Comparison of ENCODE assay signal across 1 cellular context in the genomic region with DNA sequence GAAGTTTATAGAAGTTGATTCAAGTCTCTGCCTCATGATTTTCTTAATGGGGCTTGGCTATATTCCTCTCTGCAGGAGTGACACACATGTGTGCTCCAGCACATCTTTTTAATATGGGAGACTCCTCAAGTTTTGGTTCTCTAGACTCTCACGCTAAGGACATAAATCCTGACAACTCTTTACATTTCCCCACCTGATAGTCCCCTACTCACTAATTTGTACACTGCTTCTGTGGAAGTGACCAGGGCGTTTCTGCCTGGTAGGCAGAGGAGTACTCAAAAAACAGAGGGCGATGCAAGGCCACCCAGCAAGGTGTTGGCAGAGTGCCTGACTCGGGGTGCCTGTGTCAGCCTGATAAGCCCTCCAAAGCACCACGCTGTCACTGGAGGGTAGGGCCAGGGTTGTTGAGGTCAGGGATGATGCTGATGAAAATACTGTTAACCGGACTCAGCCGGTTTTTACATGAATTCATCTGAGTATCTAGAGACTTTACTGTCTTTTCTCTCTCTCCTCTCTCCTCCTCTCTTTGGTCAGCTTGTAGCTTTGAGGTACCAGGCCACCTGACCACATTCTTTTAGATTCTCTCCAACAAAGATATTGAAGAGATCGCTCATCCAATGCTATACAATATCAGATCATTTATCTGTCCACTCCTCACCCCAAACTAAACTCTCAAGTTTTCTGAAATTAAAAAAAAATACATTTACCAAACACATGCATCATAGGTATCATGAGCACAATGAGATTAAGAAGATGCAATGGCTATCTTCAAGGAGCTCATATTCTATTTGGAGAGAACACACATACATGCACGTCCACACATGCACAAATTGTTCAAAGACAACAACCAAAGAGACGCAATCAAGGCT.
A peak's percentile ranks its signal among the peaks of the same experiment; 100 is the strongest.
TF ChIP-seq lines count a peak whose summit lies in the region.

No MANE protein-coding gene starts in this region.

TF ChIP-seq in K562, 482 proteins besides CTCF, POLR2A, EP300 and RAD21 (continued from another document):
- TF ChIP-seq, protein P1, sequence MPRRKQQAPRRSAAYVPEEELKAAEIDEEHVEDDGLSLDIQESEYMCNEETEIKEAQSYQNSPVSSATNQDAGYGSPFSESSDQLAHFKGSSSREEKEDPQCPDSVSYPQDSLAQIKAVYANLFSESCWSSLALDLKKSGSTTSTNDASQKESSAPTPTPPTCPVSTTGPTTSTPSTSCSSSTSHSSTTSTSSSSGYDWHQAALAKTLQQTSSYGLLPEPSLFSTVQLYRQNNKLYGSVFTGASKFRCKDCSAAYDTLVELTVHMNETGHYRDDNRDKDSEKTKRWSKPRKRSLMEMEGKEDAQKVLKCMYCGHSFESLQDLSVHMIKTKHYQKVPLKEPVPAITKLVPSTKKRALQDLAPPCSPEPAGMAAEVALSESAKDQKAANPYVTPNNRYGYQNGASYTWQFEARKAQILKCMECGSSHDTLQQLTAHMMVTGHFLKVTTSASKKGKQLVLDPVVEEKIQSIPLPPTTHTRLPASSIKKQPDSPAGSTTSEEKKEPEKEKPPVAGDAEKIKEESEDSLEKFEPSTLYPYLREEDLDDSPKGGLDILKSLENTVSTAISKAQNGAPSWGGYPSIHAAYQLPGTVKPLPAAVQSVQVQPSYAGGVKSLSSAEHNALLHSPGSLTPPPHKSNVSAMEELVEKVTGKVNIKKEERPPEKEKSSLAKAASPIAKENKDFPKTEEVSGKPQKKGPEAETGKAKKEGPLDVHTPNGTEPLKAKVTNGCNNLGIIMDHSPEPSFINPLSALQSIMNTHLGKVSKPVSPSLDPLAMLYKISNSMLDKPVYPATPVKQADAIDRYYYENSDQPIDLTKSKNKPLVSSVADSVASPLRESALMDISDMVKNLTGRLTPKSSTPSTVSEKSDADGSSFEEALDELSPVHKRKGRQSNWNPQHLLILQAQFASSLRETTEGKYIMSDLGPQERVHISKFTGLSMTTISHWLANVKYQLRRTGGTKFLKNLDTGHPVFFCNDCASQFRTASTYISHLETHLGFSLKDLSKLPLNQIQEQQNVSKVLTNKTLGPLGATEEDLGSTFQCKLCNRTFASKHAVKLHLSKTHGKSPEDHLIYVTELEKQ (CRISPR knock-in tag; IDR thresholded peaks at IDR 0.05) = no peak
- TF ChIP-seq, protein P2, sequence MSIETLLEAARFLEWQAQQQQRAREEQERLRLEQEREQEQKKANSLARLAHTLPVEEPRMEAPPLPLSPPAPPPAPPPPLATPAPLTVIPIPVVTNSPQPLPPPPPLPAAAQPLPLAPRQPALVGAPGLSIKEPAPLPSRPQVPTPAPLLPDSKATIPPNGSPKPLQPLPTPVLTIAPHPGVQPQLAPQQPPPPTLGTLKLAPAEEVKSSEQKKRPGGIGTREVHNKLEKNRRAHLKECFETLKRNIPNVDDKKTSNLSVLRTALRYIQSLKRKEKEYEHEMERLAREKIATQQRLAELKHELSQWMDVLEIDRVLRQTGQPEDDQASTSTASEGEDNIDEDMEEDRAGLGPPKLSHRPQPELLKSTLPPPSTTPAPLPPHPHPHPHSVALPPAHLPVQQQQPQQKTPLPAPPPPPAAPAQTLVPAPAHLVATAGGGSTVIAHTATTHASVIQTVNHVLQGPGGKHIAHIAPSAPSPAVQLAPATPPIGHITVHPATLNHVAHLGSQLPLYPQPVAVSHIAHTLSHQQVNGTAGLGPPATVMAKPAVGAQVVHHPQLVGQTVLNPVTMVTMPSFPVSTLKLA (conservative IDR thresholded peaks at IDR 0.05) = peak; percentile 58 to 73; a peak in 3 of 4 replicates
- TF ChIP-seq MEIS2 (IDR thresholded peaks at IDR 0.05; ENCODE audit: partially characterized antibody) (peak; percentile 89), NR4A1 (CRISPR knock-in tag; IDR thresholded peaks at IDR 0.05) (no peak), NR4A1 (tag; IDR thresholded peaks at IDR 0.05) (peak; percentile 40; the same call in 1 of the 2 replicates), NRF1 (conservative IDR thresholded peaks at IDR 0.05 in 1 of 2, IDR thresholded peaks at IDR 0.05 in 1 of 2) (0 out of 4 replicates have a peak, but pooled peaks of 1 of the 2 experiments have one; percentile 19), KLF1 (tag; IDR thresholded peaks at IDR 0.05) (peak; percentile 51; the same call in 1 of the 2 replicates), EP400 (IDR thresholded peaks at IDR 0.05) (peak; percentile 77), ZSCAN29 (IDR thresholded peaks at IDR 0.05) (0 out of 2 replicates have a peak, but pooled peaks have one; percentile 46), ATF7 (IDR thresholded peaks at IDR 0.05) (peak; percentile 91), DDX20 (tag; IDR thresholded peaks at IDR 0.05; ENCODE audit: low read depth) (peak; percentile 32; the same call in 1 of the 2 replicates), MTA2 (IDR thresholded peaks at IDR 0.05; ENCODE audit: low read depth) (peak; percentile 93), SMARCC2 (IDR thresholded peaks at IDR 0.05; ENCODE audit: low read depth) (peak; percentile 84; the same call in 1 of the 2 replicates), CBFA2T2 (conservative IDR thresholded peaks at IDR 0.05) (peak; percentile 93), KLF16 (IDR thresholded peaks at IDR 0.05) (peak; percentile 96), RB1 (IDR thresholded peaks at IDR 0.05; ENCODE audit: low read depth) (peak; percentile 47; the same call in 1 of the 2 replicates), SP2 (IDR thresholded peaks at IDR 0.05; ENCODE audit: extremely low read depth, low read depth, low read length, poor library complexity, severe bottlenecking) (no peak), SIN3A (IDR thresholded peaks at IDR 0.05; ENCODE audit: borderline replicate concordance in 2 of 2, control insufficient read depth in 1 of 2, low read depth in 2 of 2, low read length in 2 of 2) (no peak), SMAD1 (IDR thresholded peaks at IDR 0.05; ENCODE audit: low read depth, low read length, partially characterized antibody) (peak; percentile 96), CBX2 (IDR thresholded peaks at IDR 0.05; ENCODE audit: insufficient read depth, low read length, poor library complexity, severe bottlenecking) (no peak), ETV1 (tag; conservative IDR thresholded peaks at IDR 0.05; ENCODE audit: low read depth) (0 out of 2 replicates have a peak, but pooled peaks have one; percentile 27), MAFG (tag; conservative IDR thresholded peaks at IDR 0.05) (peak; percentile 59), MXI1 (IDR thresholded peaks at IDR 0.05; ENCODE audit: low read depth, low read length) (peak; percentile 70)
- TF ChIP-seq, protein P3, sequence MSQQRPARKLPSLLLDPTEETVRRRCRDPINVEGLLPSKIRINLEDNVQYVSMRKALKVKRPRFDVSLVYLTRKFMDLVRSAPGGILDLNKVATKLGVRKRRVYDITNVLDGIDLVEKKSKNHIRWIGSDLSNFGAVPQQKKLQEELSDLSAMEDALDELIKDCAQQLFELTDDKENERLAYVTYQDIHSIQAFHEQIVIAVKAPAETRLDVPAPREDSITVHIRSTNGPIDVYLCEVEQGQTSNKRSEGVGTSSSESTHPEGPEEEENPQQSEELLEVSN (IDR thresholded peaks at IDR 0.05; ENCODE audit: borderline replicate concordance in 1 of 2, extremely low read depth in 1 of 2, insufficient read depth in 1 of 2, insufficient read length in 1 of 2, low read depth in 1 of 2, low read length in 1 of 2, poor library complexity in 1 of 2, severe bottlenecking in 1 of 2) = peak in 1 of 2 experiments; percentile 38
- TF ChIP-seq, protein P4, sequence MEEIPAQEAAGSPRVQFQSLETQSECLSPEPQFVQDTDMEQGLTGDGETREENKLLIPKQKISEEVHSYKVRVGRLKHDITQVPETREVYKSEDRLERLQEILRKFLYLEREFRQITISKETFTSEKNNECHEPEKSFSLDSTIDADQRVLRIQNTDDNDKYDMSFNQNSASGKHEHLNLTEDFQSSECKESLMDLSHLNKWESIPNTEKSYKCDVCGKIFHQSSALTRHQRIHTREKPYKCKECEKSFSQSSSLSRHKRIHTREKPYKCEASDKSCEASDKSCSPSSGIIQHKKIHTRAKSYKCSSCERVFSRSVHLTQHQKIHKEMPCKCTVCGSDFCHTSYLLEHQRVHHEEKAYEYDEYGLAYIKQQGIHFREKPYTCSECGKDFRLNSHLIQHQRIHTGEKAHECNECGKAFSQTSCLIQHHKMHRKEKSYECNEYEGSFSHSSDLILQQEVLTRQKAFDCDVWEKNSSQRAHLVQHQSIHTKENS (CRISPR knock-in tag; IDR thresholded peaks at IDR 0.05) = no peak
- TF ChIP-seq, protein P5, sequence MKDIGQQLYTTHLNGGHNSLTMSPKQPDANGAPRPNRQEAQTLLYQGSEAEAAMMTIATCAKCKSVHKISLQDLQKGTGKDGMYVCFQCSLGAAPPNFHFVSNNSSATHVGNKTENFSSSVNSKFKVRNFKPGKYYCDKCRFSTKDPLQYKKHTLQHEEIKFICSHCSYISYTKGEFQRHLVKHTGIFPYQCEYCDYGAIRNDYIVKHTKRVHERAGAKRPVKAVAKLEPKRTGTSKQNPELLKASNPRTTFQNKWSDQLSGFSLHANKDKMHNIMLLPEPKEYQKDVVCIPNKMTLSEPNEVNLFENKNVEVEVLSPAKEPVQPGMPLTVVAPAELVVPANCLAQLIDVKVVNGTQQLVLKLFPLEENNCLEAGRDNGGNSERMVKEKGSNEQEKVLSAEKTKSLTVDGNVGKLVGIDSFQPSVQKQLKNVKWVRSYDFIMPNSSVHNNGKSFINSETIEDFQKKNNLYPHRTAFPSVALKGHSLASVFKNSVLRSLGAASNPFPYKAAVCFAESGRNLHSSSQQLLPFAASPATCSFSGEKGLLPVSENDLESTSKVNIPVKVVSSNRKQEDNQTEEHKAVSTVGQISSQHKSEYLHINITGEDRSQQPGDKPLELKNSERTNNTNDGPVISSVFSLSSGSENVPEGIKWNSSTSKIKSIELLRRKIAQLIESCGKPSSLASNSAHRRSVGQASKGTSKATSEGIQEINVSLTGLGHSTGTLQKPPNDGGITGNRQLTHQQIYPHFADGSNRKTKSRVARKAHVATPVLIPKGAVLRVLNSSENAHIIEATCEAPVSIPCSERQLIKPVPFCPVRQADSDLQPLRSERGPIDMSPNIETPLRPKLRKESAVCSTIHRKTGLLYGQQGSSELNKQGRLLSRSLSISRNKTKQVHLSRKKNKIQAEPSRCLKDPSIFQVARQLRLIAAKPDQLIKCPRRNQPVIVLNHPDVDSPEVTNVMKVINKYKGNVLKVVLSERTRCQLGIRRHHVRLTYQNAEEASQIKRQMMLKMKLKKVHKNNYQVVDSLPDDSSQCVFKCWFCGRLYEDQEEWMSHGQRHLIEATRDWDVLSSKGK (CRISPR knock-in tag; IDR thresholded peaks at IDR 0.05) = 0 out of 2 replicates have a peak, but pooled peaks have one; percentile 33
- TF ChIP-seq, protein P6, sequence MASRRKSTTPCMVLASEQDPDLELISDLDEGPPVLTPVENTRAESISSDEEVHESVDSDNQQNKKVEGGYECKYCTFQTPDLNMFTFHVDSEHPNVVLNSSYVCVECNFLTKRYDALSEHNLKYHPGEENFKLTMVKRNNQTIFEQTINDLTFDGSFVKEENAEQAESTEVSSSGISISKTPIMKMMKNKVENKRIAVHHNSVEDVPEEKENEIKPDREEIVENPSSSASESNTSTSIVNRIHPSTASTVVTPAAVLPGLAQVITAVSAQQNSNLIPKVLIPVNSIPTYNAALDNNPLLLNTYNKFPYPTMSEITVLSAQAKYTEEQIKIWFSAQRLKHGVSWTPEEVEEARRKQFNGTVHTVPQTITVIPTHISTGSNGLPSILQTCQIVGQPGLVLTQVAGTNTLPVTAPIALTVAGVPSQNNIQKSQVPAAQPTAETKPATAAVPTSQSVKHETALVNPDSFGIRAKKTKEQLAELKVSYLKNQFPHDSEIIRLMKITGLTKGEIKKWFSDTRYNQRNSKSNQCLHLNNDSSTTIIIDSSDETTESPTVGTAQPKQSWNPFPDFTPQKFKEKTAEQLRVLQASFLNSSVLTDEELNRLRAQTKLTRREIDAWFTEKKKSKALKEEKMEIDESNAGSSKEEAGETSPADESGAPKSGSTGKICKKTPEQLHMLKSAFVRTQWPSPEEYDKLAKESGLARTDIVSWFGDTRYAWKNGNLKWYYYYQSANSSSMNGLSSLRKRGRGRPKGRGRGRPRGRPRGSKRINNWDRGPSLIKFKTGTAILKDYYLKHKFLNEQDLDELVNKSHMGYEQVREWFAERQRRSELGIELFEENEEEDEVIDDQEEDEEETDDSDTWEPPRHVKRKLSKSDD (conservative IDR thresholded peaks at IDR 0.05; ENCODE audit: low read length) = peak; percentile 26; the same call in 1 of the 2 replicates
- TF ChIP-seq, protein P7, sequence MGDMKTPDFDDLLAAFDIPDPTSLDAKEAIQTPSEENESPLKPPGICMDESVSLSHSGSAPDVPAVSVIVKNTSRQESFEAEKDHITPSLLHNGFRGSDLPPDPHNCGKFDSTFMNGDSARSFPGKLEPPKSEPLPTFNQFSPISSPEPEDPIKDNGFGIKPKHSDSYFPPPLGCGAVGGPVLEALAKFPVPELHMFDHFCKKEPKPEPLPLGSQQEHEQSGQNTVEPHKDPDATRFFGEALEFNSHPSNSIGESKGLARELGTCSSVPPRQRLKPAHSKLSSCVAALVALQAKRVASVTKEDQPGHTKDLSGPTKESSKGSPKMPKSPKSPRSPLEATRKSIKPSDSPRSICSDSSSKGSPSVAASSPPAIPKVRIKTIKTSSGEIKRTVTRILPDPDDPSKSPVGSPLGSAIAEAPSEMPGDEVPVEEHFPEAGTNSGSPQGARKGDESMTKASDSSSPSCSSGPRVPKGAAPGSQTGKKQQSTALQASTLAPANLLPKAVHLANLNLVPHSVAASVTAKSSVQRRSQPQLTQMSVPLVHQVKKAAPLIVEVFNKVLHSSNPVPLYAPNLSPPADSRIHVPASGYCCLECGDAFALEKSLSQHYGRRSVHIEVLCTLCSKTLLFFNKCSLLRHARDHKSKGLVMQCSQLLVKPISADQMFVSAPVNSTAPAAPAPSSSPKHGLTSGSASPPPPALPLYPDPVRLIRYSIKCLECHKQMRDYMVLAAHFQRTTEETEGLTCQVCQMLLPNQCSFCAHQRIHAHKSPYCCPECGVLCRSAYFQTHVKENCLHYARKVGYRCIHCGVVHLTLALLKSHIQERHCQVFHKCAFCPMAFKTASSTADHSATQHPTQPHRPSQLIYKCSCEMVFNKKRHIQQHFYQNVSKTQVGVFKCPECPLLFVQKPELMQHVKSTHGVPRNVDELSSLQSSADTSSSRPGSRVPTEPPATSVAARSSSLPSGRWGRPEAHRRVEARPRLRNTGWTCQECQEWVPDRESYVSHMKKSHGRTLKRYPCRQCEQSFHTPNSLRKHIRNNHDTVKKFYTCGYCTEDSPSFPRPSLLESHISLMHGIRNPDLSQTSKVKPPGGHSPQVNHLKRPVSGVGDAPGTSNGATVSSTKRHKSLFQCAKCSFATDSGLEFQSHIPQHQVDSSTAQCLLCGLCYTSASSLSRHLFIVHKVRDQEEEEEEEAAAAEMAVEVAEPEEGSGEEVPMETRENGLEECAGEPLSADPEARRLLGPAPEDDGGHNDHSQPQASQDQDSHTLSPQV (IDR thresholded peaks at IDR 0.05) = peak; percentile 85
